Comparison of ENCODE assay signal across 16 cellular contexts in the genomic region with DNA sequence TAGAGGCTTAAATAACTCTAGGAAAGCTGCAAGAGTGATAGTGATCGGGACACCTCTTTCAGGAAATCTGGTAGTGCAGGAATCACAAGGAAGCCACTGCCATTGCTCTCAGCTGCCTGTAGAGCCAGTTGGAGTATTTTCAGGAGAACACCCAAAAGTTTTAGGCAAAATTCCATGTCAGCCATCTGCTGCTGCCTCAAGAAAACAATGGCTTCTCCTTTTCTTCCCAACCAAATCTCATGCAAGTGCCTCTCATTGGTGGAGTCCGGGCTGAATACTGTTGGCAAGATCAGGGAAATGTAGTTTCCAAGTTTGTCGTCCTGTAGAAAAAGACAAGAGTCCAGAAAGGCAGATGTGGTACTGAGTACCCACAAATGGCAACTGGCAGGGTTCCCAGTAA. TPM values are rescaled to one million over a fixed set of nuclear protein-coding genes. Genes with fewer than 3 reads are reported as not detected.
DNase-seq lines count a peak whose midpoint lies in the region; ATAC-seq and TF ChIP-seq lines count a peak whose summit lies in the region.
"Had no signal": no experiment of that assay in that cellular context is flagged by ENCODE, and none has a peak within 500 bp of the region (broad histone marks: within the 10 kb centered on the region; RNA-seq: fewer than 3 reads in every experiment).

No MANE protein-coding gene starts in this region.

- no peaks in the 10 kb centered on the region for H3K9me3 Mint-ChIP-seq in activated naive CD4-positive, alpha-beta T cell treated with anti-CD3 and anti-CD28 coated beads, Interleukin-2, amount 10 ng/mL, durations not matched to agents 7 days and 5 days

- no peaks in the 10 kb centered on the region for H3K4me1 Mint-ChIP-seq in activated naive CD4-positive, alpha-beta T cell treated with anti-CD3 and anti-CD28 coated beads, Interleukin-2, amount 10 ng/mL, durations not matched to agents 7 days and 5 days

- no peaks in the 10 kb centered on the region for H3K79me1 ChIP-seq in mesendoderm (ENCODE audit: low read length)

- H2BK120ac ChIP-seq in mesendoderm (ENCODE audit: low read depth, low read length) = no peak overlapping the region

- no peak overlapping the region for H3K4me2 ChIP-seq in mesendoderm (ENCODE audit: low read length)

- no peak for TF ChIP-seq POLR2A in transverse colon (IDR thresholded peaks at IDR 0.05)

- H3K4me3 Mint-ChIP-seq in activated naive CD4-positive, alpha-beta T cell treated with anti-CD3 and anti-CD28 coated beads, Interleukin-2, amount 10 ng/mL, durations not matched to agents 7 days and 5 days = no peak overlapping the region
- H3K4me3 Mint-ChIP-seq: CD8-positive, alpha-beta T cell had no signal

- H3K27ac Mint-ChIP-seq in activated naive CD4-positive, alpha-beta T cell treated with anti-CD3 and anti-CD28 coated beads, Interleukin-2, amount 10 ng/mL, durations not matched to agents 7 days and 5 days = no peak overlapping the region
- H3K27ac Mint-ChIP-seq: CD8-positive, alpha-beta T cell had no signal

- no peak overlapping the region for H3K23ac ChIP-seq in mesendoderm (ENCODE audit: low read length)

- no peak overlapping the region for H4K8ac ChIP-seq in mesendoderm (ENCODE audit: low read depth, low read length)

- no peak for TF ChIP-seq EP300 in transverse colon (IDR thresholded peaks at IDR 0.05; ENCODE audit: low read depth)

- peaks cover 0 to 2% of the 10 kb centered on the region in 2 donors for H3K9me3 ChIP-seq in lung (ENCODE audit: control insufficient read depth in 2 of 2, insufficient read depth in 1 of 2, low read length in 1 of 2)
- no peaks in the 10 kb centered on the region for H3K9me3 ChIP-seq in transverse colon
- H3K9me3 ChIP-seq in A673 (ENCODE audit: low read depth, low read length, poor library complexity, severe bottlenecking) = no peaks in the 10 kb centered on the region

- in situ Hi-C loops in transverse colon (cut with MboI; ENCODE audit: low pct_ligation_motif_present in 1 of 4, low pct_unique_long_range_greater_than_20kb in 1 of 4, low sequenced_read_pairs in 3 of 4) = no loop called here

- H3K18ac ChIP-seq in mesendoderm (ENCODE audit: low read length) = no peak overlapping the region

- intact Hi-C loops in transverse colon (cut with DNase I; ENCODE audit: low total_unique reads) (no loop called here), A673 (cut with micrococcal nuclease; ENCODE audit: unreplicated experiment) (no loop called here)

- no peak overlapping the region for H2BK15ac ChIP-seq in mesendoderm (replicated peaks; ENCODE audit: low read depth)

- no peaks in the 10 kb centered on the region for H3K79me2 ChIP-seq in mesendoderm (ENCODE audit: control insufficient read depth, insufficient read depth, low read length)

- BruUV-seq in A673 (replicated peaks; lab: Mats Ljungman, UMichigan) = no TSS peak

- peaks cover 26% of the 10 kb centered on the region for H3K27me3 Mint-ChIP-seq in activated naive CD4-positive, alpha-beta T cell treated with anti-CD3 and anti-CD28 coated beads, Interleukin-2, amount 10 ng/mL, durations not matched to agents 7 days and 5 days

- ATAC-seq in lung (ENCODE audit: insufficient read depth, low FRiP score) = no peak
- ATAC-seq: CD8-positive, alpha-beta T cell had no signal

- WGBS in lung, 2 donors = 78 to 83% methylated on average over 3 of the region's 3 CpGs
- 57% methylated on average over 3 of the region's 3 CpGs; no CpG with 5 or more reads in 1 of the 2 donors for WGBS in transverse colon (ENCODE audit: low coverage in 1 of 2), 2 donors
- no CpG with 5 or more reads among the region's 3 CpGs for WGBS in mesendoderm (ENCODE audit: extremely low coverage, insufficient coverage, low lambda C conversion rate)

- H3K27me3 ChIP-seq in lung (ENCODE audit: control insufficient read depth, insufficient read depth) (no peaks in the 10 kb centered on the region), transverse colon (no peaks in the 10 kb centered on the region), A673 (replicated peaks; ENCODE audit: insufficient read depth, low read depth, low read length, poor library complexity) (no peaks in the 10 kb centered on the region), mesendoderm (ENCODE audit: insufficient read depth, low read length, poor library complexity) (no peaks in the 10 kb centered on the region)

- H3K36me3 ChIP-seq in lung (ENCODE audit: control insufficient read depth in 2 of 2, insufficient read depth in 2 of 2, low read length in 2 of 2) (no peaks in the 10 kb centered on the region), transverse colon (no peaks in the 10 kb centered on the region), A673 (ENCODE audit: insufficient read depth, low read length, poor library complexity, severe bottlenecking) (no peaks in the 10 kb centered on the region), mesendoderm (ENCODE audit: control insufficient read depth, insufficient read depth, low read length) (no peaks in the 10 kb centered on the region)

- H3K9ac ChIP-seq in mesendoderm (ENCODE audit: low read length) = no peak overlapping the region

- no peak overlapping the region for H2AK5ac ChIP-seq in mesendoderm (ENCODE audit: low read length)

- CTCF ChIA-PET in A673 (lab: Charles Lee) = no interaction called here
- CTCF ChIA-PET in activated naive CD4-positive, alpha-beta T cell treated with anti-CD3 and anti-CD28 coated beads, Interleukin-2, amount 10 ng/mL, durations not matched to agents 7 days and 5 days (lab: Charles Lee) = no interaction called here

- DNase-seq in AG20443 (ENCODE audit: low spot score) (peak; percentile 32), DMS 273 treated with DMSO at 0.1 percent for 48 hours (lab: John Stamatoyannopoulos, UW) (peak; percentile 67), NCI-H446 treated with DMSO at 0.1 percent for 48 hours (lab: John Stamatoyannopoulos, UW) (peak; percentile 86), lung (ENCODE audit: low spot score) (peak; percentile 11), transverse colon (no peak), A673 (ENCODE audit: low spot score) (no peak), mesendoderm (no peak)
- DNase-seq in activated naive CD4-positive, alpha-beta T cell treated with anti-CD3 and anti-CD28 coated beads, Interleukin-2, amount 10 ng/mL, durations not matched to agents 7 days and 5 days = no peak
- DNase-seq: C1 segment of cervical spinal cord; CD8-positive, alpha-beta T cell; GDM1; KG1; NCI-H1092; NCI-H2081 treated with DMSO at 0.1 percent for 48 hours; NCI-H510A; NK-92 treated with Interleukin-12 subunit alpha and Interleukin-12 subunit beta, amount 100 ng/mL, for 24 hours had no signal

- no peak overlapping the region for H4K5ac ChIP-seq in mesendoderm (ENCODE audit: low read length)

- H2BK5ac ChIP-seq in mesendoderm (ENCODE audit: low read length) = no peak overlapping the region

- H3K4me3 ChIP-seq in lung = no peak overlapping the region
- H3K4me3 ChIP-seq in transverse colon = no peak overlapping the region
- no peak overlapping the region for H3K4me3 ChIP-seq in A673 (ENCODE audit: low read depth, low read length, poor library complexity, severe bottlenecking)
- H3K4me3 ChIP-seq in mesendoderm (ENCODE audit: low read length) = no peak overlapping the region

- H3K27ac ChIP-seq in lung (ENCODE audit: low read depth in 1 of 2, low read length in 1 of 2) (no peak overlapping the region), transverse colon (no peak overlapping the region), A673 (ENCODE audit: low read depth, low read length, poor library complexity, severe bottlenecking) (no peak overlapping the region), mesendoderm (ENCODE audit: low read depth, low read length) (no peak overlapping the region)

- H3K36me3 Mint-ChIP-seq in activated naive CD4-positive, alpha-beta T cell treated with anti-CD3 and anti-CD28 coated beads, Interleukin-2, amount 10 ng/mL, durations not matched to agents 7 days and 5 days = no peaks in the 10 kb centered on the region
- H3K36me3 Mint-ChIP-seq: CD8-positive, alpha-beta T cell had no signal

- POLR2A ChIA-PET in A673 (lab: Charles Lee; ENCODE audit: low non-redundant PET) = no interaction called here

- H3K4ac ChIP-seq in mesendoderm (ENCODE audit: low read depth, low read length) = no peak overlapping the region

- H3K56ac ChIP-seq in mesendoderm (ENCODE audit: low read length) = no peak overlapping the region

- H3K4me1 ChIP-seq in lung (ENCODE audit: control insufficient read depth in 2 of 2, insufficient read depth in 2 of 2, low read length in 2 of 2) = no peaks in the 10 kb centered on the region
- H3K4me1 ChIP-seq in transverse colon = no peaks in the 10 kb centered on the region
- H3K4me1 ChIP-seq in A673 (ENCODE audit: insufficient read depth, low read length, poor library complexity, severe bottlenecking) = no peaks in the 10 kb centered on the region
- H3K4me1 ChIP-seq in mesendoderm (ENCODE audit: control insufficient read depth, low read depth, low read length) = no peaks in the 10 kb centered on the region

- TF ChIP-seq CTCF in lung (IDR thresholded peaks at IDR 0.05; ENCODE audit: control extremely low read depth, extremely low read depth) (no peak), transverse colon (IDR thresholded peaks at IDR 0.05) (no peak), A673 (conservative IDR thresholded peaks at IDR 0.05; ENCODE audit: low read depth, low read length) (no peak)

RNA-seq across cellular contexts. Expression of gene TANC2, which starts 54.9 kb away (rescaled TPM):
- total RNA-seq in lung (100 to 1,000 TPM in 1 of 2 donors, 10 to 100 TPM in 1; 77.9 to 136 TPM), transverse colon (10 to 100 TPM in 3 of 4 donors, 1 to 10 TPM in 1; 9.7 to 22.1 (median 14.2) TPM), A673 (2021) (11.5 and 13.6 TPM in 2 replicates)
- polyA plus RNA-seq in lung = 10 to 100 TPM; 15.0 to 26.8 TPM
- polyA plus RNA-seq in mesendoderm (2013, experiment 1 of 2) = 2.8 TPM
- polyA plus RNA-seq in mesendoderm (2013, experiment 2 of 2) = 3.0 TPM

Comparison
In these comparisons a context has a peak if more than half of its experiments do, and no peak if none do; other contexts are left out.
1. DNase-seq: peak in AG20443 (single experiment), DMS 273 treated with DMSO at 0.1 percent for 48 hours (single experiment), NCI-H446 treated with DMSO at 0.1 percent for 48 hours (single experiment) and lung (single experiment); none in transverse colon (single experiment), A673 (single experiment), activated naive CD4-positive, alpha-beta T cell treated with anti-CD3 and anti-CD28 coated beads, Interleukin-2, amount 10 ng/mL, durations not matched to agents 7 days and 5 days (single experiment) and mesendoderm (single experiment).